24 cellular contexts compared by ENCODE assay signal in genomic region chr14:68927089-68927488, GRCh38. TPM values are rescaled to one million over a fixed set of nuclear protein-coding genes. Genes with fewer than 3 reads are reported as not detected.
DNase-seq lines count a peak whose midpoint lies in the region; ATAC-seq, FAIRE-seq and TF ChIP-seq lines count a peak whose summit lies in the region.
"Had no signal": no experiment of that assay in that cellular context is flagged by ENCODE, and none has a peak within 500 bp of the region (broad histone marks: within the 10 kb centered on the region; RNA-seq: fewer than 3 reads in every experiment).

No MANE protein-coding gene starts in this region.

- H3K4me1 ChIP-seq in RWPE2 (ENCODE audit: insufficient read depth, poor library complexity, severe bottlenecking) (no peaks in the 10 kb centered on the region), H1 (replicated peaks in 1 of 4; ENCODE audit: control insufficient read depth in 3 of 4, insufficient read depth in 4 of 4, low read length in 3 of 4) (peaks cover 0 to 9% (median 6%) of the 10 kb centered on the region in 4 experiments; a peak in 5 of 7 replicates), rectal smooth muscle tissue (ENCODE audit: control insufficient read depth, insufficient read depth, low read length) (peaks cover 72% of the 10 kb centered on the region)

- no peak overlapping the region for H2BK120ac ChIP-seq in H1 (replicated peaks; ENCODE audit: low read depth, low read length)

- H3K27me3 ChIP-seq in CD4-positive, alpha-beta T cell (ENCODE audit: control insufficient read depth, insufficient read depth, low read length): no peaks in the 10 kb centered on the region
- H3K27me3 ChIP-seq in RWPE2 (ENCODE audit: insufficient read depth, poor library complexity, severe bottlenecking) (no peaks in the 10 kb centered on the region), H1 (replicated peaks in 1 of 4; ENCODE audit: control insufficient read depth in 3 of 4, extremely low read depth in 1 of 4, insufficient read depth in 3 of 4, low read length in 3 of 4) (no peaks in the 10 kb centered on the region), rectal smooth muscle tissue (ENCODE audit: control insufficient read depth, insufficient read depth, low read length) (no peaks in the 10 kb centered on the region), MG63 (no peaks in the 10 kb centered on the region)
- H3K27me3 ChIP-seq: body of pancreas had no signal

- peaks cover 8 to 91% of the 10 kb centered on the region in 2 experiments for H3K79me2 ChIP-seq in H1 (ENCODE audit: control insufficient read depth in 1 of 2, insufficient read depth in 2 of 2, low read length in 2 of 2)

- POLR2A ChIA-PET in CD4-positive, alpha-beta T cell (lab: Charles Lee): interaction anchor here (1.6 kb wide), 1 partner anchor 13 kb away, joined by 4 read pairs; no protein-coding TSS in a partner anchor
- POLR2A ChIA-PET in H1 (lab: Charles Lee; ENCODE audit: partially characterized antibody): interaction anchor here (1.1 to 3.2 kb wide), 5 partner anchors 8 to 134 kb away, joined by 3 to 10 read pairs (median 5); partner anchors contain the start of gene ZFP36L1

- no peak overlapping the region for H3K18ac ChIP-seq in H1 (ENCODE audit: extremely low read depth, low read length)

- intact Hi-C loops in CD4-positive, alpha-beta T cell (cut with DNase I, micrococcal nuclease): no loop called here
- intact Hi-C loops in natural killer cell (cut with micrococcal nuclease): no loop called here

- no peak overlapping the region for H3K27ac ChIP-seq in CD4-positive, alpha-beta T cell (ENCODE audit: low read depth, low read length)
- H3K27ac ChIP-seq in RWPE2 (ENCODE audit: poor library complexity, severe bottlenecking): peak overlapping the region; percentile 7
- no peak overlapping the region for H3K27ac ChIP-seq in H1 (ENCODE audit: low read depth, low read length)
- peak overlapping the region; percentile 87 for H3K27ac ChIP-seq in rectal smooth muscle tissue (ENCODE audit: low read depth, low read length)
- H3K27ac ChIP-seq in substantia nigra (ENCODE audit: low read depth, low read length, poor library complexity, severe bottlenecking): no peak overlapping the region
- H3K27ac ChIP-seq: body of pancreas had no signal

- H3K27me3 Mint-ChIP-seq in CD4-positive, alpha-beta T cell: no peaks in the 10 kb centered on the region
- H3K27me3 Mint-ChIP-seq in natural killer cell (ENCODE audit: low read depth in 2 of 2): peaks cover 0 to 4% of the 10 kb centered on the region in 2 donors
- H3K27me3 Mint-ChIP-seq: activated CD4-positive, alpha-beta memory T cell treated with anti-CD3 and anti-CD28 coated beads, Interleukin-2, amount 10 ng/mL, durations not matched to agents 7 days and 5 days had no signal

- H3K9me3 Mint-ChIP-seq in CD4-positive, alpha-beta T cell: peaks cover 7% of the 10 kb centered on the region
- peaks cover 0 to 10% of the 10 kb centered on the region in 2 donors for H3K9me3 Mint-ChIP-seq in natural killer cell

- H3K4me1 Mint-ChIP-seq in CD4-positive, alpha-beta T cell (ENCODE audit: low read depth): peaks cover 82% of the 10 kb centered on the region
- peaks cover 0 to 7% of the 10 kb centered on the region in 2 donors for H3K4me1 Mint-ChIP-seq in natural killer cell
- H3K4me1 Mint-ChIP-seq: activated B cell treated with CpG ODN at 0.5 μM for 24 hours had no signal

- TF ChIP-seq POLR2A in H1 (IDR thresholded peaks at IDR 0.05; ENCODE audit: control extremely low read depth in 1 of 2, low read depth in 2 of 2, low read length in 2 of 2): no peak

- no peak overlapping the region for H2BK20ac ChIP-seq in H1 (ENCODE audit: low read length)

- peak overlapping the region; percentile 22 for H3K4me3 Mint-ChIP-seq in CD4-positive, alpha-beta T cell
- H3K4me3 Mint-ChIP-seq in natural killer cell: no peak overlapping the region
- H3K4me3 Mint-ChIP-seq: activated B cell treated with CpG ODN at 0.5 μM for 24 hours; activated CD4-positive, alpha-beta memory T cell treated with anti-CD3 and anti-CD28 coated beads, Interleukin-2, amount 10 ng/mL, durations not matched to agents 7 days and 5 days; activated naive CD4-positive, alpha-beta T cell treated with anti-CD3 and anti-CD28 coated beads for 36 hours had no signal

- no peak for TF ChIP-seq EP300 in H1 (IDR thresholded peaks at IDR 0.05; ENCODE audit: borderline replicate concordance in 1 of 2, low read depth in 2 of 2, low read length in 2 of 2)

- no peak for TF ChIP-seq RAD21 in H1 (IDR thresholded peaks at IDR 0.05 in 1 of 2, conservative IDR thresholded peaks at IDR 0.05 in 1 of 2; ENCODE audit: low read depth in 2 of 2, low read length in 2 of 2)

- no peak for DNase-seq in CD4-positive, alpha-beta T cell
- DNase-seq in RWPE2 (ENCODE audit: low spot score) (no peak), H1 (ENCODE audit: low read depth in 1 of 2, low spot score in 2 of 2) (no peak), MG63 (no peak), natural killer cell (no peak), substantia nigra (lab: John Stamatoyannopoulos, UW) (no peak)
- DNase-seq: activated B cell treated with CpG ODN at 0.5 μM for 24 hours; activated CD4-positive, alpha-beta memory T cell treated with anti-CD3 and anti-CD28 coated beads, Interleukin-2, amount 10 ng/mL, durations not matched to agents 7 days and 5 days; activated naive CD4-positive, alpha-beta T cell treated with anti-CD3 and anti-CD28 coated beads for 36 hours; activated T-cell treated with anti-CD3 and anti-CD28 coated beads, Interleukin-2, amount 50 U/mL, for 1 hour; body of pancreas; DND-41; head of caudate nucleus; left cardiac atrium; NCI-H1105 treated with DMSO at 0.1 percent for 48 hours; NCI-H510A; SK-N-SH; stimulated activated CD8-positive, alpha-beta memory T cell treated with anti-CD3 and anti-CD28 coated beads, Interleukin-4, amount 100 ng/mL, for 48 hours; T-helper 9 cell had no signal

- H4K20me1 ChIP-seq in H1 (replicated peaks in 1 of 2; ENCODE audit: control insufficient read depth in 1 of 2, insufficient read depth in 2 of 2, low read length in 2 of 2): peaks cover 23 to 26% of the 10 kb centered on the region in 2 experiments

- ATAC-seq in CD4-positive, alpha-beta T cell (ENCODE audit: poor library complexity): no peak
- ATAC-seq in RWPE2 (ENCODE audit: low read depth) (no peak), natural killer cell (no peak), HG03439 (IDR thresholded peaks at IDR 0.05; ENCODE audit: unreplicated experiment) (no peak)
- ATAC-seq: body of pancreas, left cardiac atrium, Panc1 had no signal

- no peak overlapping the region for H3K23ac ChIP-seq in H1 (ENCODE audit: insufficient read length)

- no peak overlapping the region for H2BK15ac ChIP-seq in H1 (ENCODE audit: low read length)

- H4K5ac ChIP-seq in H1 (ENCODE audit: insufficient read length, low read depth, low read length): no peak overlapping the region

- H3K79me1 ChIP-seq in H1 (ENCODE audit: low read depth, low read length): peaks cover 27% of the 10 kb centered on the region

- H4K8ac ChIP-seq in H1 (ENCODE audit: extremely low read depth, insufficient read depth, low read length): peak overlapping the region; percentile 16; the same call in 1 of the 2 replicates

- H3K56ac ChIP-seq in H1 (replicated peaks; ENCODE audit: insufficient read length, low read depth, low read length): no peak overlapping the region

- CTCF ChIA-PET in CD4-positive, alpha-beta T cell (lab: Charles Lee): interaction anchor here (1.6 kb wide), 1 partner anchor 14 kb away, joined by 3 read pairs; no protein-coding TSS in a partner anchor
- CTCF ChIA-PET in H1 (lab: Charles Lee; ENCODE audit: partially characterized antibody): interaction anchor here (0.7 to 22.6 kb wide), 22 partner anchors 8 to 174 kb away, joined by 3 to 291 read pairs (median 5); no protein-coding TSS in a partner anchor

- FAIRE-seq in H1 (lab: Jason Lieb, UNC): peak; percentile 39
- FAIRE-seq: colon, H54 had no signal

- H3K4me3 ChIP-seq in RWPE2 (ENCODE audit: severe bottlenecking) (no peak overlapping the region), H1 (ENCODE audit: extremely low read depth in 1 of 4, insufficient read depth in 2 of 4, low read depth in 3 of 4, low read length in 4 of 4) (no peak overlapping the region), rectal smooth muscle tissue (ENCODE audit: low read length) (no peak overlapping the region), MG63 (no peak overlapping the region)
- H3K4me3 ChIP-seq: body of pancreas had no signal

- no peak overlapping the region for H2AFZ ChIP-seq in H1 (ENCODE audit: low read length)

- H2BK12ac ChIP-seq in H1 (ENCODE audit: low read depth, low read length): no peak overlapping the region

- peaks cover 59% of the 10 kb centered on the region for H3K36me3 Mint-ChIP-seq in CD4-positive, alpha-beta T cell (ENCODE audit: low read depth)
- peaks cover 17% of the 10 kb centered on the region for H3K36me3 Mint-ChIP-seq in natural killer cell

- WGBS in H1 (ENCODE audit: extremely low coverage in 1 of 2, insufficient coverage in 1 of 2, insufficient read length in 1 of 2, insufficient replicate concordance in 2 of 2, low coverage in 1 of 2, low lambda C conversion rate in 2 of 2, missing lambda C conversion rate in 1 of 2), 2 experiments: 95% methylated on average over 3 of the region's 3 CpGs; no CpG with 5 or more reads in 1 of the 2 experiments

- H3K23me2 ChIP-seq in H1 (ENCODE audit: low read depth, low read length): no peaks in the 10 kb centered on the region

- H3K36me3 ChIP-seq in RWPE2 (ENCODE audit: low read depth): peaks cover 93% of the 10 kb centered on the region
- peaks cover 0 to 16% (median 2%) of the 10 kb centered on the region in 4 experiments; a peak in 3 of 8 replicates for H3K36me3 ChIP-seq in H1 (ENCODE audit: control insufficient read depth in 2 of 4, insufficient read depth in 4 of 4, low read length in 3 of 4)
- H3K36me3 ChIP-seq in rectal smooth muscle tissue (ENCODE audit: control insufficient read depth, insufficient read depth, low read length): peaks cover 8% of the 10 kb centered on the region
- peaks cover 32% of the 10 kb centered on the region for H3K36me3 ChIP-seq in MG63

- no peak overlapping the region for H3K14ac ChIP-seq in H1 (ENCODE audit: insufficient read length)

- no peak for TF ChIP-seq CTCF in CD4-positive, alpha-beta T cell (IDR thresholded peaks at IDR 0.05)
- TF ChIP-seq CTCF in RWPE2 (IDR thresholded peaks at IDR 0.05; ENCODE audit: poor library complexity, severe bottlenecking) (no peak), H1 (IDR thresholded peaks at IDR 0.05; ENCODE audit: control extremely low read depth in 1 of 3, insufficient read depth in 1 of 3, low read depth in 1 of 3, low read length in 3 of 3) (no peak), natural killer cell (IDR thresholded peaks at IDR 0.05) (no peak)

- no peak overlapping the region; the same call in 1 of the 2 replicates for H2BK5ac ChIP-seq in H1 (ENCODE audit: low read depth, low read length)

- peak overlapping the region; percentile 52 for H3K27ac Mint-ChIP-seq in CD4-positive, alpha-beta T cell
- H3K27ac Mint-ChIP-seq in natural killer cell: no peak overlapping the region
- H3K27ac Mint-ChIP-seq: activated B cell treated with CpG ODN at 0.5 μM for 24 hours; activated CD4-positive, alpha-beta memory T cell treated with anti-CD3 and anti-CD28 coated beads, Interleukin-2, amount 10 ng/mL, durations not matched to agents 7 days and 5 days; activated naive CD4-positive, alpha-beta T cell treated with anti-CD3 and anti-CD28 coated beads for 36 hours had no signal

- no peak overlapping the region for H3K9ac ChIP-seq in H1 (replicated peaks in 1 of 4; ENCODE audit: extremely low read depth in 1 of 4, low read depth in 3 of 4, low read length in 3 of 4)
- no peak overlapping the region for H3K9ac ChIP-seq in rectal smooth muscle tissue (ENCODE audit: low read length)
- H3K9ac ChIP-seq: SK-N-SH had no signal

- H3K4me2 ChIP-seq in H1 (ENCODE audit: insufficient read depth in 1 of 2, low read depth in 2 of 2, low read length in 2 of 2): no peak overlapping the region
- H3K4me2 ChIP-seq: SK-N-SH had no signal

- H2AK5ac ChIP-seq in H1 (ENCODE audit: low read depth, low read length): peak overlapping the region; percentile 57; the same call in 1 of the 2 replicates

- no peak overlapping the region for H4K91ac ChIP-seq in H1 (replicated peaks; ENCODE audit: insufficient read length, low read length)

- no peak overlapping the region for H3K4ac ChIP-seq in H1 (replicated peaks; ENCODE audit: insufficient read length, low read depth, low read length)

- H3K9me3 ChIP-seq in CD4-positive, alpha-beta T cell (ENCODE audit: control insufficient read depth, low read length): peaks cover 10% of the 10 kb centered on the region
- H3K9me3 ChIP-seq in RWPE2 (ENCODE audit: severe bottlenecking) (no peaks in the 10 kb centered on the region), H1 (ENCODE audit: insufficient read depth in 2 of 2, low read depth in 1 of 2, low read length in 1 of 2) (no peaks in the 10 kb centered on the region), MG63 (no peaks in the 10 kb centered on the region)
- H3K9me3 ChIP-seq: body of pancreas, SK-N-SH had no signal

RNA-seq across cellular contexts. Expression of gene ACTN1, which starts 52.0 kb away (rescaled TPM):
- total RNA-seq in CD4-positive, alpha-beta T cell: 100 to 1,000 TPM; 128 to 143 TPM
- total RNA-seq in H1 (2021; fragmentation: NEBNext Ultra II Directional; extraction: Animal tissue kit (Norgen Biotek cat#: 25700)): 253 and 262 TPM in 2 replicates
- polyA plus RNA-seq in H1 (2011; rRNA removed): 236 and 302 TPM in 2 replicates
- 181 TPM for polyA plus RNA-seq in H1 (2011; cell fraction: cytosol; rRNA removed)
- 508 TPM for polyA plus RNA-seq in H1 (2011; cell fraction: nucleus; rRNA removed)
- polyA plus RNA-seq in H1 (2012, experiment 1 of 2): 230 to 270 TPM (median 252 TPM) in 4 replicates
- 133 TPM for polyA plus RNA-seq in H1 (2012, experiment 2 of 2)
- 162 TPM for polyA plus RNA-seq in H1 (2013, experiment 1 of 2)
- 147 TPM for polyA plus RNA-seq in H1 (2013, experiment 2 of 2)
- 205 and 224 TPM in 2 replicates for polyA minus RNA-seq in H1 (2011; rRNA and poly(A)+ RNA removed)
- 222 TPM for polyA minus RNA-seq in H1 (2011; cell fraction: cytosol; rRNA and poly(A)+ RNA removed)
- polyA minus RNA-seq in H1 (2011; cell fraction: nucleus; rRNA and poly(A)+ RNA removed): 201 TPM
- 61.9 and 80.5 TPM in 2 replicates for total RNA-seq in MG63 (2014; rRNA removed; shearing (Covaris generic); ENCODE audit: low replicate concordance)
- total RNA-seq in natural killer cell: 10 to 100 TPM; 14.9 to 39.5 (median 19.6) TPM

Comparison
In these comparisons a context has a peak if more than half of its experiments do, and no peak if none do; other contexts are left out.
1. H3K27ac ChIP-seq: peak in RWPE2 (single experiment) and rectal smooth muscle tissue (single experiment); none in CD4-positive, alpha-beta T cell (single experiment), H1 (single experiment) and substantia nigra (single experiment).